8 cellular contexts compared by ENCODE assay signal in the genomic region with DNA sequence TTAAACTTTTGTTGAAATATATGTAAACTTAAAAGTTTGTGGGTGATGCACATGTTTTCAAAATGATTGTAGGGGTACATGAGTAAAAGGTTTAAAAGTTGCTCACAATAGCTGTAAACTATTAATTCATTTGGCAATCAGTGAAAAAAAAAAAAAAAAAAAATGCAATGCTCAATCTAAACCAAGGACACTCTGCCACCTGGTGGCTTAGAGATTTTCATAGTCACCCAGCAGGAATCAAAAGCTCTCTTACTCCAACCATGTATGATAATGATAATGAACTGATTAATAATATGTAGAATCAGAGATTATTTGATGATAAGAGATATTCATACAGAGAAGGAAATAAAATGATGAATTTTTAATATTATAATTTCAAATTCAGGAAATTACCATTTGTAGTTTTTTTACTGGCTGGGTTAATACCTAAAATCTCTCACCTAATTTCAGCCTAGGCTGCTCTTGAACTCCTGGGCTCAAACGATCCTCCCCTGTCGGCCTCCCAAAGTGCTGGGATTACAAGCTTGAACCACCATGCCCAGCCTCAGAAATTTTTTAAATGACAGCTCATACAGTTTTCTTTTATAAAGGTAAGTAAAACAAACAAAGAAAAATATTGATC. TPM values are rescaled to one million over a fixed set of nuclear protein-coding genes. Genes with fewer than 3 reads are reported as not detected.
DNase-seq lines count a peak whose midpoint lies in the region; ATAC-seq, FAIRE-seq and TF ChIP-seq lines count a peak whose summit lies in the region.

No MANE protein-coding gene starts in this region.

- no peaks in the 10 kb centered on the region for H3K27me3 ChIP-seq in vagina

- TF ChIP-seq POLR2A in vagina (IDR thresholded peaks at IDR 0.05), result no peak

- H3K9me3 ChIP-seq in vagina, result no peaks in the 10 kb centered on the region

- intact Hi-C loops in vagina (cut with DNase I), result no loop called here

- peak in 2 of 3 experiments; percentile 36 to 43 for TF ChIP-seq CTCF in vagina (IDR thresholded peaks at IDR 0.05)

- H3K4me3 ChIP-seq in vagina, result no peak overlapping the region

- ATAC-seq in GM18498 (IDR thresholded peaks at IDR 0.05; ENCODE audit: unreplicated experiment) (no peak), HG03039 (IDR thresholded peaks at IDR 0.05; ENCODE audit: unreplicated experiment) (no peak)

- H3K4me1 ChIP-seq in vagina, result no peaks in the 10 kb centered on the region

- no peaks in the 10 kb centered on the region for H3K36me3 ChIP-seq in vagina

- DNase-seq in stimulated activated CD4-positive, alpha-beta T cell treated with anti-CD3 and anti-CD28 coated beads, Interleukin-2, amount 100 ng/mL, for 4 hours (ENCODE audit: low read depth), result peak; percentile 4
- DNase-seq in stimulated activated CD4-positive, alpha-beta T cell treated with anti-CD3 and anti-CD28 coated beads, Interleukin-4, amount 100 ng/mL, for 1 hour, result no peak
- DNase-seq in NCI-H1105 (lab: John Stamatoyannopoulos, UW) (peak; percentile 7), astrocyte of the hippocampus (ENCODE audit: low read depth, low spot score) (peak; percentile 61), vagina (ENCODE audit: extremely low spot score in 2 of 2) (no peak)

- FAIRE-seq in islet of Langerhans (lab: Jason Lieb, UNC), result peak; percentile 99

- no peak overlapping the region for H3K27ac ChIP-seq in vagina

RNA-seq across cellular contexts. Expression of gene SLC25A4, which starts 46.9 kb away (rescaled TPM):
- total RNA-seq in vagina, result 14.0 TPM

Comparison
In these comparisons a context has a peak if more than half of its experiments do, and no peak if none do; other contexts are left out.
1. DNase-seq: peak in stimulated activated CD4-positive, alpha-beta T cell treated with anti-CD3 and anti-CD28 coated beads, Interleukin-2, amount 100 ng/mL, for 4 hours (single experiment), NCI-H1105 (single experiment) and astrocyte of the hippocampus (single experiment); none in stimulated activated CD4-positive, alpha-beta T cell treated with anti-CD3 and anti-CD28 coated beads, Interleukin-4, amount 100 ng/mL, for 1 hour (single experiment) and vagina (0 of 2).